11 cellular contexts compared by ENCODE assay signal in the genomic region with DNA sequence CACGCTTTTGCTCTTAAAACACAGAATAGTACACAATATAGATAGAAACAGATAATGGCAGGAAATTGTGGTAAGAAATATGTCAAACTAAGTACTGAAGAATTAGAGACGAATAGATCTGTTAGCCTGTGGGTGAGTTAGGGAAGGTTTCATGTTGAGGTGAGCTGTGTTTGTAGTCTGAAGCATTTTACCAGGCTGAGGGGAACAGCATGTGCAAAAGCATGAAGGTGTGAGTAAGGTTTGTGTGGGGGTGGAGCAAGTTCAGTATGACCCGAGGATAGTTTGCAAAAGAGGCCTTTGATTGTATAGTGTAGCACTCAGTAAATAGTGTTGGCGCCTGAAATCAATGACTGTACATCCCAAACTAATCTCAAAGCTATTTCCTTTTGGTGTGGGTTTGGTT. TPM values are rescaled to one million over a fixed set of nuclear protein-coding genes. Genes with fewer than 3 reads are reported as not detected.
DNase-seq lines count a peak whose midpoint lies in the region; ATAC-seq and TF ChIP-seq lines count a peak whose summit lies in the region.
"Had no signal": no experiment of that assay in that cellular context is flagged by ENCODE, and none has a peak within 500 bp of the region (broad histone marks: within the 10 kb centered on the region; RNA-seq: fewer than 3 reads in every experiment).

No MANE protein-coding gene starts in this region.

- H3K4me3 ChIP-seq in fibroblast of the aortic adventitia (ENCODE audit: low read depth, low read length) = no peak overlapping the region
- H3K4me3 ChIP-seq in endodermal cell (ENCODE audit: low read length) = no peak overlapping the region
- H3K4me3 ChIP-seq: BLaER1, ovary had no signal

- DNase-seq in stimulated activated CD4-positive, alpha-beta T cell treated with anti-CD3 and anti-CD28 coated beads, Interleukin-1b, Interleukin-23, amount 100 ng/mL, for 48 hours = peak; percentile 44
- no peak for DNase-seq in stimulated activated CD4-positive, alpha-beta T cell treated with anti-CD3 and anti-CD28 coated beads, Interleukin-12 subunit alpha, Interleukin-12 subunit beta, amount 100 ng/mL, for 4 hours
- peak; percentile 57 for DNase-seq in activated CD4-positive, alpha-beta memory T cell treated with anti-CD3 and anti-CD28 coated beads for 36 hours
- DNase-seq in fibroblast of the aortic adventitia (ENCODE audit: low read depth) = peak; percentile 49
- peak in 1 of 2 donors; percentile 44 for DNase-seq in stimulated activated naive CD8-positive, alpha-beta T cell treated with anti-CD3 and anti-CD28 coated beads, Interleukin-15, amount 100 ng/mL, for 72 hours
- no peak for DNase-seq in CD1c-positive myeloid dendritic cell (ENCODE audit: extremely low spot score)
- no peak for DNase-seq in DMS79 treated with DMSO at 0.1 percent for 48 hours (lab: John Stamatoyannopoulos, UW)
- DNase-seq in endodermal cell = no peak
- DNase-seq: activated gamma-delta T cell, ovary had no signal

- H3K27me3 Mint-ChIP-seq in activated CD4-positive, alpha-beta memory T cell treated with anti-CD3 and anti-CD28 coated beads for 36 hours = no peaks in the 10 kb centered on the region
- no peaks in the 10 kb centered on the region for H3K27me3 Mint-ChIP-seq in stimulated activated naive CD8-positive, alpha-beta T cell treated with anti-CD3 and anti-CD28 coated beads, Interleukin-15, amount 100 ng/mL, for 72 hours
- no peaks in the 10 kb centered on the region for H3K27me3 Mint-ChIP-seq in endodermal cell (ENCODE audit: insufficient read depth)

- no peaks in the 10 kb centered on the region for H3K9me3 ChIP-seq in endodermal cell (ENCODE audit: control insufficient read depth, low read length)
- H3K9me3 ChIP-seq: ovary had no signal

- H3K27ac Mint-ChIP-seq in activated CD4-positive, alpha-beta memory T cell treated with anti-CD3 and anti-CD28 coated beads for 36 hours = peak overlapping the region; percentile 60
- peak overlapping the region in 1 of 2 donors; percentile 19 for H3K27ac Mint-ChIP-seq in stimulated activated naive CD8-positive, alpha-beta T cell treated with anti-CD3 and anti-CD28 coated beads, Interleukin-15, amount 100 ng/mL, for 72 hours
- no peak overlapping the region for H3K27ac Mint-ChIP-seq in endodermal cell

- H3K27ac ChIP-seq in endodermal cell (ENCODE audit: low read depth, low read length) = no peak overlapping the region
- H3K27ac ChIP-seq: BLaER1, ovary had no signal

- intact Hi-C loops in activated CD4-positive, alpha-beta memory T cell treated with anti-CD3 and anti-CD28 coated beads for 36 hours (cut with micrococcal nuclease) = loop anchor here (1.0 kb wide), 1 partner anchor 9 kb away; no protein-coding TSS in a partner anchor

- no peak overlapping the region for H3K9ac ChIP-seq in endodermal cell (ENCODE audit: extremely low read depth, low read length, poor library complexity, severe bottlenecking)
- H3K9ac ChIP-seq: BLaER1 had no signal

- peaks cover 26% of the 10 kb centered on the region for H3K4me1 Mint-ChIP-seq in activated CD4-positive, alpha-beta memory T cell treated with anti-CD3 and anti-CD28 coated beads for 36 hours (ENCODE audit: low read depth)
- peaks cover 44% of the 10 kb centered on the region for H3K4me1 Mint-ChIP-seq in stimulated activated naive CD8-positive, alpha-beta T cell treated with anti-CD3 and anti-CD28 coated beads, Interleukin-15, amount 100 ng/mL, for 72 hours
- peaks cover 28% of the 10 kb centered on the region for H3K4me1 Mint-ChIP-seq in endodermal cell

- H3K4me1 ChIP-seq in endodermal cell (ENCODE audit: control insufficient read depth, insufficient read depth, low read length) = peaks cover 2% of the 10 kb centered on the region

- no peak overlapping the region for H3K4me3 Mint-ChIP-seq in activated CD4-positive, alpha-beta memory T cell treated with anti-CD3 and anti-CD28 coated beads for 36 hours
- peak overlapping the region; percentile 0 to 2 for H3K4me3 Mint-ChIP-seq in stimulated activated naive CD8-positive, alpha-beta T cell treated with anti-CD3 and anti-CD28 coated beads, Interleukin-15, amount 100 ng/mL, for 72 hours
- no peak overlapping the region for H3K4me3 Mint-ChIP-seq in endodermal cell

- TF ChIP-seq CTCF in fibroblast of the aortic adventitia (IDR thresholded peaks at IDR 0.05; ENCODE audit: insufficient read depth, low read length) = no peak
- TF ChIP-seq CTCF in endodermal cell (conservative IDR thresholded peaks at IDR 0.05) = no peak

- POLR2A ChIA-PET in activated CD4-positive, alpha-beta memory T cell treated with anti-CD3 and anti-CD28 coated beads for 36 hours (lab: Charles Lee) = interaction anchor here (1.0 kb wide), 1 partner anchor 12 kb away, joined by 3 read pairs; no protein-coding TSS in a partner anchor

- CTCF ChIA-PET in activated CD4-positive, alpha-beta memory T cell treated with anti-CD3 and anti-CD28 coated beads for 36 hours (lab: Charles Lee) = interaction anchor here (0.7 to 5.3 kb wide), 8 partner anchors 16 to 70 kb away, joined by 3 to 39 read pairs (median 6); no protein-coding TSS in a partner anchor

- H3K9me3 Mint-ChIP-seq in activated CD4-positive, alpha-beta memory T cell treated with anti-CD3 and anti-CD28 coated beads for 36 hours = no peaks in the 10 kb centered on the region
- no peaks in the 10 kb centered on the region for H3K9me3 Mint-ChIP-seq in stimulated activated naive CD8-positive, alpha-beta T cell treated with anti-CD3 and anti-CD28 coated beads, Interleukin-15, amount 100 ng/mL, for 72 hours
- H3K9me3 Mint-ChIP-seq in endodermal cell = no peaks in the 10 kb centered on the region

- ATAC-seq in stimulated activated naive CD8-positive, alpha-beta T cell treated with anti-CD3 and anti-CD28 coated beads, Interleukin-15, amount 100 ng/mL, for 72 hours = peak; percentile 94

- H3K36me3 ChIP-seq in endodermal cell (ENCODE audit: control insufficient read depth, insufficient read depth, low read length) = no peaks in the 10 kb centered on the region
- H3K36me3 ChIP-seq: ovary had no signal

- H3K36me3 Mint-ChIP-seq in activated CD4-positive, alpha-beta memory T cell treated with anti-CD3 and anti-CD28 coated beads for 36 hours = peaks cover 4% of the 10 kb centered on the region
- peaks cover 38% of the 10 kb centered on the region for H3K36me3 Mint-ChIP-seq in endodermal cell (ENCODE audit: low read depth)

- H3K27me3 ChIP-seq in endodermal cell (ENCODE audit: control insufficient read depth, insufficient read depth, low read length, poor library complexity, severe bottlenecking) = no peaks in the 10 kb centered on the region
- H3K27me3 ChIP-seq: BLaER1, ovary had no signal

- 84 to 90% methylated on average over 2 of the region's 4 CpGs for WGBS in endodermal cell (ENCODE audit: insufficient coverage in 1 of 2, insufficient read length in 1 of 2), 2 experiments

RNA-seq across cellular contexts. Expression of gene IGSF6, which starts 13.8 kb away (rescaled TPM):
- total RNA-seq in activated CD4-positive, alpha-beta memory T cell treated with anti-CD3 and anti-CD28 coated beads for 36 hours = under 1 TPM; 0.12 to 0.14 TPM
- total RNA-seq in fibroblast of the aortic adventitia (ENCODE audit: low replicate concordance) (0.08 TPM in 1 of 2 replicates, not detected in the other), endodermal cell (not detected)
- polyA plus RNA-seq in endodermal cell (2013, experiment 1 of 2) = not detected
- not detected for polyA plus RNA-seq in endodermal cell (2013, experiment 2 of 2)

RNA-seq across cellular contexts. Expression of gene OTOA, which starts 25.2 kb away (rescaled TPM):
- not detected for total RNA-seq in activated CD4-positive, alpha-beta memory T cell treated with anti-CD3 and anti-CD28 coated beads for 36 hours
- total RNA-seq in fibroblast of the aortic adventitia (ENCODE audit: low replicate concordance) (0.09 TPM in 1 of 2 replicates, not detected in the other), endodermal cell (under 1 TPM; 0.07 to 0.09 TPM)
- 0.18 TPM for polyA plus RNA-seq in endodermal cell (2013, experiment 1 of 2)
- 0.17 TPM for polyA plus RNA-seq in endodermal cell (2013, experiment 2 of 2)

RNA-seq across cellular contexts. Expression of gene METTL9, which starts 39.2 kb away (rescaled TPM):
- total RNA-seq in activated CD4-positive, alpha-beta memory T cell treated with anti-CD3 and anti-CD28 coated beads for 36 hours = 100 to 1,000 TPM; 100 to 104 TPM
- total RNA-seq in fibroblast of the aortic adventitia (ENCODE audit: low replicate concordance) = 221 and 390 TPM in 2 replicates
- 100 to 1,000 TPM; 145 to 149 TPM for total RNA-seq in endodermal cell
- 188 TPM for polyA plus RNA-seq in endodermal cell (2013, experiment 1 of 2)
- 168 TPM for polyA plus RNA-seq in endodermal cell (2013, experiment 2 of 2)

Comparison
In these comparisons a context has a peak if more than half of its experiments do, and no peak if none do; other contexts are left out.
1. DNase-seq: peak in stimulated activated CD4-positive, alpha-beta T cell treated with anti-CD3 and anti-CD28 coated beads, Interleukin-1b, Interleukin-23, amount 100 ng/mL, for 48 hours (single experiment), activated CD4-positive, alpha-beta memory T cell treated with anti-CD3 and anti-CD28 coated beads for 36 hours (single experiment) and fibroblast of the aortic adventitia (single experiment); none in stimulated activated CD4-positive, alpha-beta T cell treated with anti-CD3 and anti-CD28 coated beads, Interleukin-12 subunit alpha, Interleukin-12 subunit beta, amount 100 ng/mL, for 4 hours (single experiment), CD1c-positive myeloid dendritic cell (single experiment), DMS79 treated with DMSO at 0.1 percent for 48 hours (single experiment) and endodermal cell (single experiment).
2. H3K4me3 Mint-ChIP-seq: peak in stimulated activated naive CD8-positive, alpha-beta T cell treated with anti-CD3 and anti-CD28 coated beads, Interleukin-15, amount 100 ng/mL, for 72 hours (2 of 2); none in activated CD4-positive, alpha-beta memory T cell treated with anti-CD3 and anti-CD28 coated beads for 36 hours (single experiment) and endodermal cell (single experiment).